In genomic region chr3:16816048-16816780, GRCh38 we compare ENCODE assay signal across 14 cellular contexts.
DNase-seq lines count a peak whose midpoint lies in the region; ATAC-seq, FAIRE-seq and TF ChIP-seq lines count a peak whose summit lies in the region.
"Had no signal": no experiment of that assay in that cellular context is flagged by ENCODE, and none has a peak within 500 bp of the region (broad histone marks: within the 10 kb centered on the region; RNA-seq: fewer than 3 reads in every experiment).

No MANE protein-coding gene starts in this region.

- no peaks in the 10 kb centered on the region for H3K79me2 ChIP-seq in neural progenitor cell (ENCODE audit: low read depth)

- peak; percentile 24 for ATAC-seq in activated naive CD8-positive, alpha-beta T cell treated with anti-CD3 and anti-CD28 coated beads, Interleukin-2, amount 50 U/mL, for 24 hours
- ATAC-seq in GM21619 (IDR thresholded peaks at IDR 0.05; ENCODE audit: unreplicated experiment) (peak; percentile 90), HG03378 (IDR thresholded peaks at IDR 0.05; ENCODE audit: unreplicated experiment) (peak; percentile 80), left lobe of liver (no peak)
- ATAC-seq: naive thymus-derived CD4-positive, alpha-beta T cell had no signal

- no peak overlapping the region for H3K4me2 ChIP-seq in neural progenitor cell
- H3K4me2 ChIP-seq: smooth muscle cell had no signal

- H3F3A ChIP-seq in neural progenitor cell (ENCODE audit: low read depth): no peaks in the 10 kb centered on the region

- no peaks in the 10 kb centered on the region for H3K4me1 ChIP-seq in neural progenitor cell

- peaks cover 5% of the 10 kb centered on the region for H3K9me3 Mint-ChIP-seq in activated naive CD8-positive, alpha-beta T cell treated with anti-CD3 and anti-CD28 coated beads, Interleukin-2, amount 50 U/mL, for 24 hours
- H3K9me3 Mint-ChIP-seq in activated naive CD8-positive, alpha-beta T cell treated with anti-CD3 and anti-CD28 coated beads for 36 hours: peaks cover 3% of the 10 kb centered on the region
- no peaks in the 10 kb centered on the region for H3K9me3 Mint-ChIP-seq in neural progenitor cell

- FAIRE-seq in urothelium cell line (lab: Jason Lieb, UNC): peak; percentile 13
- FAIRE-seq: islet of Langerhans had no signal

- H3K27ac Mint-ChIP-seq in activated naive CD8-positive, alpha-beta T cell treated with anti-CD3 and anti-CD28 coated beads, Interleukin-2, amount 50 U/mL, for 24 hours: no peak overlapping the region
- no peak overlapping the region for H3K27ac Mint-ChIP-seq in activated naive CD8-positive, alpha-beta T cell treated with anti-CD3 and anti-CD28 coated beads for 36 hours
- H3K27ac Mint-ChIP-seq in neural progenitor cell: no peak overlapping the region
- H3K27ac Mint-ChIP-seq: naive thymus-derived CD4-positive, alpha-beta T cell had no signal

- no peaks in the 10 kb centered on the region for H3K27me3 Mint-ChIP-seq in activated naive CD8-positive, alpha-beta T cell treated with anti-CD3 and anti-CD28 coated beads, Interleukin-2, amount 50 U/mL, for 24 hours
- no peaks in the 10 kb centered on the region for H3K27me3 Mint-ChIP-seq in activated naive CD8-positive, alpha-beta T cell treated with anti-CD3 and anti-CD28 coated beads for 36 hours
- H3K27me3 Mint-ChIP-seq in neural progenitor cell (ENCODE audit: insufficient read depth, low read depth): no peaks in the 10 kb centered on the region

- H3K27ac ChIP-seq in neural progenitor cell: no peak overlapping the region

- peaks cover 15% of the 10 kb centered on the region for H3K4me1 Mint-ChIP-seq in activated naive CD8-positive, alpha-beta T cell treated with anti-CD3 and anti-CD28 coated beads, Interleukin-2, amount 50 U/mL, for 24 hours
- peaks cover 9% of the 10 kb centered on the region for H3K4me1 Mint-ChIP-seq in activated naive CD8-positive, alpha-beta T cell treated with anti-CD3 and anti-CD28 coated beads for 36 hours
- no peaks in the 10 kb centered on the region for H3K4me1 Mint-ChIP-seq in neural progenitor cell

- H4K20me1 ChIP-seq in neural progenitor cell (ENCODE audit: low read depth): no peaks in the 10 kb centered on the region

- no peak overlapping the region for H3K4me3 Mint-ChIP-seq in activated naive CD8-positive, alpha-beta T cell treated with anti-CD3 and anti-CD28 coated beads, Interleukin-2, amount 50 U/mL, for 24 hours
- no peak overlapping the region for H3K4me3 Mint-ChIP-seq in activated naive CD8-positive, alpha-beta T cell treated with anti-CD3 and anti-CD28 coated beads for 36 hours
- H3K4me3 Mint-ChIP-seq in neural progenitor cell: no peak overlapping the region
- H3K4me3 Mint-ChIP-seq: naive thymus-derived CD4-positive, alpha-beta T cell had no signal

- H3K27me3 ChIP-seq in neural progenitor cell: no peaks in the 10 kb centered on the region

- no peak overlapping the region for H3K4me3 ChIP-seq in neural progenitor cell
- H3K4me3 ChIP-seq: smooth muscle cell had no signal

- no peaks in the 10 kb centered on the region for H3K36me3 ChIP-seq in neural progenitor cell

- no peaks in the 10 kb centered on the region for H3K36me3 Mint-ChIP-seq in activated naive CD8-positive, alpha-beta T cell treated with anti-CD3 and anti-CD28 coated beads, Interleukin-2, amount 50 U/mL, for 24 hours (ENCODE audit: low read depth)
- peaks cover 3% of the 10 kb centered on the region for H3K36me3 Mint-ChIP-seq in activated naive CD8-positive, alpha-beta T cell treated with anti-CD3 and anti-CD28 coated beads for 36 hours
- H3K36me3 Mint-ChIP-seq in neural progenitor cell: no peaks in the 10 kb centered on the region

- H3K9ac ChIP-seq in neural progenitor cell: no peak overlapping the region

- no peaks in the 10 kb centered on the region for H3K9me3 ChIP-seq in neural progenitor cell (ENCODE audit: low read depth)

- TF ChIP-seq CTCF in neural progenitor cell (IDR thresholded peaks at IDR 0.05): no peak

- no peak overlapping the region for H2AFZ ChIP-seq in neural progenitor cell (replicated peaks)

- no peak for DNase-seq in activated naive CD8-positive, alpha-beta T cell treated with anti-CD3 and anti-CD28 coated beads, Interleukin-2, amount 50 U/mL, for 24 hours
- DNase-seq in activated naive CD8-positive, alpha-beta T cell treated with anti-CD3 and anti-CD28 coated beads for 36 hours: no peak
- DNase-seq in urothelium cell line (ENCODE audit: low spot score) (no peak), left lobe of liver (ENCODE audit: low spot score) (no peak), neural progenitor cell (ENCODE audit: low spot score) (no peak), SHP77 treated with DMSO at 0.1 percent for 48 hours (lab: John Stamatoyannopoulos, UW) (no peak)
- DNase-seq: activated naive CD4-positive, alpha-beta T cell treated with Interleukin-2 at 50 U/mL for 16 hours; DMS53; naive thymus-derived CD4-positive, alpha-beta T cell; NCI-H446 had no signal
